ENCODE assay signal across 11 cellular contexts in genomic region chr11:65591939-65592814, GRCh38. TPM values are rescaled to one million over a fixed set of nuclear protein-coding genes. Genes with fewer than 3 reads are reported as not detected.
DNase-seq lines count a peak whose midpoint lies in the region; ATAC-seq, FAIRE-seq and TF ChIP-seq lines count a peak whose summit lies in the region.
"Had no signal": no experiment of that assay in that cellular context is flagged by ENCODE, and none has a peak within 500 bp of the region (broad histone marks: within the 10 kb centered on the region; RNA-seq: fewer than 3 reads in every experiment).

No MANE protein-coding gene starts in this region.

- peak overlapping the region; percentile 84 for H3K18ac ChIP-seq in neuronal stem cell (ENCODE audit: low read length)

- no peak overlapping the region for H3K4me2 ChIP-seq in A549
- peak overlapping the region; percentile 88 for H3K4me2 ChIP-seq in neuronal stem cell (ENCODE audit: insufficient read depth, low read length, poor library complexity, severe bottlenecking)

- peak overlapping the region; percentile 1 for H2BK5ac ChIP-seq in neuronal stem cell (ENCODE audit: low read length)

- POLR2A ChIA-PET in A549 (lab: Yijun Ruan, JAX), result interaction anchor here (0.6 to 1.4 kb wide), 3 partner anchors 21 to 84 kb away, joined by 4 to 5 read pairs (median 4); partner anchors contain the start of gene PCNX3

- no peak for TF ChIP-seq CTCF in A549 (IDR thresholded peaks at IDR 0.05)
- TF ChIP-seq CTCF in body of pancreas (IDR thresholded peaks at IDR 0.05), result peak in 3 of 7 experiments; percentile 28 to 70 (median 47)
- TF ChIP-seq CTCF in WERI-Rb-1 (IDR thresholded peaks at IDR 0.05; ENCODE audit: low read depth, low read length), result no peak

- H3K27me3 ChIP-seq in body of pancreas (no peaks in the 10 kb centered on the region), iPS DF 6.9 (ENCODE audit: control insufficient read depth, insufficient read depth, low read length) (peaks cover 6% of the 10 kb centered on the region; the same call in 1 of the 2 replicates), neuronal stem cell (ENCODE audit: control insufficient read depth in 3 of 3, insufficient read depth in 3 of 3, low read depth in 1 of 3, low read length in 3 of 3) (peaks cover 0 to 21% (median 6%) of the 10 kb centered on the region in 3 experiments), WERI-Rb-1 (ENCODE audit: insufficient read depth, low read depth, severe bottlenecking) (no peaks in the 10 kb centered on the region)

- no peak overlapping the region for H4K8ac ChIP-seq in neuronal stem cell (ENCODE audit: low read depth, low read length)

- H2BK12ac ChIP-seq in neuronal stem cell (ENCODE audit: low read length), result no peak overlapping the region

- CTCF ChIA-PET in A549 (lab: Yijun Ruan, JAX), result interaction anchor here (1.0 to 14.6 kb wide), 7 partner anchors 9 to 51 kb away, joined by 3 to 249 read pairs (median 48); partner anchors contain the start of genes EHBP1L1, FAM89B, MAP3K11 and PCNX3

- peak overlapping the region; percentile 79 for H3K9ac ChIP-seq in neuronal stem cell (ENCODE audit: low read depth, low read length, poor library complexity)

- intact Hi-C loops in body of pancreas (cut with DNase I), result no loop called here

- TF ChIP-seq EP300 in A549 (IDR thresholded peaks at IDR 0.05), result no peak

- H2BK15ac ChIP-seq in neuronal stem cell (ENCODE audit: low read length), result no peak overlapping the region

- ATAC-seq in A549 (no peak), body of pancreas (peak; percentile 71), GM18907 (IDR thresholded peaks at IDR 0.05; ENCODE audit: unreplicated experiment) (no peak)

- no peak overlapping the region for H2BK120ac ChIP-seq in neuronal stem cell (ENCODE audit: low read depth, low read length)

- peaks cover 2% of the 10 kb centered on the region for H3K79me1 ChIP-seq in neuronal stem cell (ENCODE audit: low read depth, low read length)

- H3K36me3 ChIP-seq in body of pancreas (replicated peaks in 1 of 2; ENCODE audit: insufficient read depth in 1 of 2, low read depth in 2 of 2) (no peaks in the 10 kb centered on the region), iPS DF 6.9 (ENCODE audit: control insufficient read depth, insufficient read depth, low read length) (no peaks in the 10 kb centered on the region), neuronal stem cell (replicated peaks in 1 of 2; ENCODE audit: control insufficient read depth in 2 of 2, insufficient read depth in 2 of 2, low read length in 2 of 2) (no peaks in the 10 kb centered on the region), WERI-Rb-1 (peaks cover 5% of the 10 kb centered on the region)

- H3K23ac ChIP-seq in neuronal stem cell (ENCODE audit: low read depth, low read length, poor library complexity), result peak overlapping the region; percentile 86

- H3K4me1 ChIP-seq in A549 (peaks cover 14% of the 10 kb centered on the region), body of pancreas (peaks cover 17% of the 10 kb centered on the region), iPS DF 6.9 (ENCODE audit: control insufficient read depth, insufficient read depth, low read length) (peaks cover 7% of the 10 kb centered on the region), neuronal stem cell (ENCODE audit: control insufficient read depth in 2 of 2, insufficient read depth in 1 of 2, low read depth in 1 of 2, low read length in 2 of 2) (peaks cover 23 to 34% of the 10 kb centered on the region in 2 donors)

- 95% methylated on average over 92 of the region's 103 CpGs for WGBS in A549 (ENCODE audit: missing lambda C conversion rate)
- WGBS in body of pancreas, 2 donors, result 27 to 39% methylated on average over 19 to 99 of the region's 103 CpGs
- no CpG with 5 or more reads among the region's 103 CpGs for WGBS in iPS DF 6.9 (ENCODE audit: insufficient coverage, insufficient read length)
- no CpG with 5 or more reads among the region's 103 CpGs for WGBS in neuronal stem cell (ENCODE audit: extremely low coverage in 2 of 2, insufficient read length in 2 of 2, insufficient replicate concordance in 1 of 2), 2 donors

- H3K4me3 ChIP-seq in A549 (no peak overlapping the region), body of pancreas (no peak overlapping the region), iPS DF 6.9 (ENCODE audit: low read length) (peak overlapping the region; percentile 41), neuronal stem cell (ENCODE audit: low read length in 2 of 2) (peak overlapping the region; percentile 22 to 78), WERI-Rb-1 (ENCODE audit: low read depth, low read length) (no peak overlapping the region)

- peak overlapping the region; percentile 48 for H2AFZ ChIP-seq in neuronal stem cell (ENCODE audit: low read length)

- no peak overlapping the region for H2AK5ac ChIP-seq in neuronal stem cell (ENCODE audit: low read depth, low read length)

- no peak for DNase-seq in A549 (ENCODE audit: low read depth in 1 of 2, low spot score in 1 of 2)
- peak; percentile 41 to 71 (median 48) for DNase-seq in body of pancreas
- no peak for DNase-seq in iPS DF 6.9 (ENCODE audit: low read depth, low spot score)
- no peak for DNase-seq in neuronal stem cell (ENCODE audit: low spot score)
- no peak for DNase-seq in foreskin melanocyte
- no peak for DNase-seq in SKM-1 (lab: John Stamatoyannopoulos, UW; ENCODE audit: unreplicated experiment)
- no peak for DNase-seq in WERI-Rb-1
- DNase-seq: activated naive CD4-positive, alpha-beta T cell treated with Interleukin-2 at 50 U/mL for 16 hours; MM.1S had no signal

- no peak for TF ChIP-seq RAD21 in A549 (conservative IDR thresholded peaks at IDR 0.05 in 1 of 2, IDR thresholded peaks at IDR 0.05 in 1 of 2)

- H3K9me3 ChIP-seq in A549 (no peaks in the 10 kb centered on the region), body of pancreas (no peaks in the 10 kb centered on the region), iPS DF 6.9 (ENCODE audit: control insufficient read depth, insufficient read depth, low read length) (no peaks in the 10 kb centered on the region), neuronal stem cell (replicated peaks in 1 of 2; ENCODE audit: control insufficient read depth in 2 of 2, insufficient read depth in 1 of 2, low read depth in 1 of 2, low read length in 2 of 2) (peaks cover 0 to 3% of the 10 kb centered on the region in 2 donors), WERI-Rb-1 (ENCODE audit: severe bottlenecking) (no peaks in the 10 kb centered on the region)

- no peak for FAIRE-seq in A549 (lab: Jason Lieb, UNC)

- H4K91ac ChIP-seq in neuronal stem cell (ENCODE audit: low read depth, low read length, poor library complexity), result no peak overlapping the region

- H3K4ac ChIP-seq in neuronal stem cell (ENCODE audit: low read length), result no peak overlapping the region

- peak overlapping the region; percentile 79 for H3K14ac ChIP-seq in neuronal stem cell (ENCODE audit: low read length)

- TF ChIP-seq POLR2A in A549 (IDR thresholded peaks at IDR 0.05; ENCODE audit: low read length) (no peak), body of pancreas (IDR thresholded peaks at IDR 0.05) (peak; percentile 12 to 34 (median 18))

- H3K27ac ChIP-seq in A549 (no peak overlapping the region), body of pancreas (peak overlapping the region in 3 of 4 donors; percentile 20 to 62 (median 58)), iPS DF 6.9 (ENCODE audit: low read length) (no peak overlapping the region), neuronal stem cell (replicated peaks; ENCODE audit: low read length) (no peak overlapping the region), WERI-Rb-1 (no peak overlapping the region)
- H3K27ac ChIP-seq: VCaP had no signal

RNA-seq across cellular contexts. Expression of gene KCNK7, which starts 3.4 kb away (rescaled TPM):
- polyA plus RNA-seq in A549 (2011; rRNA removed), result 0.11 and 0.13 TPM in 2 replicates
- polyA plus RNA-seq in A549 (2012; cell fraction: cytosol; rRNA removed), result 0.61 and 0.74 TPM in 2 replicates
- polyA plus RNA-seq in A549 (2012; cell fraction: nucleus; rRNA removed), result 2.0 and 2.8 TPM in 2 replicates
- polyA plus RNA-seq in A549 (2017; fragmentation: RNase III; extraction: RNeasy Plus Mini Kit Qiagen cat#74134 plus additional on column Dnase treatment), result 0.49 to 0.50 TPM (median 0.50 TPM) in 3 replicates
- polyA minus RNA-seq in A549 (2011; rRNA and poly(A)+ RNA removed), result 0.17 TPM in 1 of 2 replicates, not detected in the other
- total RNA-seq in body of pancreas, result 1 to 10 TPM in 1 of 2 donors, under 1 TPM in 1; 0.66 to 1.0 TPM
- polyA plus RNA-seq in neuronal stem cell (2013, experiment 1 of 2), result 0.06 TPM
- 0.08 TPM for polyA plus RNA-seq in neuronal stem cell (2013, experiment 2 of 2)

RNA-seq across cellular contexts. Expression of gene EHBP1L1, which starts 16.3 kb away (rescaled TPM):
- polyA plus RNA-seq in A549 (2011; rRNA removed) (11.6 and 13.8 TPM in 2 replicates), A549 (2017; fragmentation: RNase III; extraction: RNeasy Plus Mini Kit Qiagen cat#74134 plus additional on column Dnase treatment) (39.8 to 46.0 TPM (median 43.8 TPM) in 3 replicates)
- 44.5 and 66.2 TPM in 2 replicates for polyA plus RNA-seq in A549 (2012; cell fraction: cytosol; rRNA removed)
- 112 and 167 TPM in 2 replicates for polyA plus RNA-seq in A549 (2012; cell fraction: nucleus; rRNA removed)
- 12.3 and 18.7 TPM in 2 replicates for polyA minus RNA-seq in A549 (2011; rRNA and poly(A)+ RNA removed)
- 10 to 100 TPM; 35.0 to 76.1 TPM for total RNA-seq in body of pancreas
- polyA plus RNA-seq in neuronal stem cell (2013, experiment 1 of 2), result 7.3 TPM
- polyA plus RNA-seq in neuronal stem cell (2013, experiment 2 of 2), result 6.4 TPM

RNA-seq across cellular contexts. Expression of gene FAM89B, which starts 19.8 kb away (rescaled TPM):
- 13.5 and 16.9 TPM in 2 replicates for polyA plus RNA-seq in A549 (2011; rRNA removed)
- polyA plus RNA-seq in A549 (2012; cell fraction: cytosol; rRNA removed), result 35.2 and 57.6 TPM in 2 replicates
- 51.4 and 59.1 TPM in 2 replicates for polyA plus RNA-seq in A549 (2012; cell fraction: nucleus; rRNA removed)
- 18.6 to 23.9 TPM (median 23.1 TPM) in 3 replicates for polyA plus RNA-seq in A549 (2017; fragmentation: RNase III; extraction: RNeasy Plus Mini Kit Qiagen cat#74134 plus additional on column Dnase treatment)
- 8.3 and 16.3 TPM in 2 replicates for polyA minus RNA-seq in A549 (2011; rRNA and poly(A)+ RNA removed)
- 100 to 1,000 TPM in 1 of 2 donors, 10 to 100 TPM in 1; 44.8 to 116 TPM for total RNA-seq in body of pancreas
- 50.9 TPM for polyA plus RNA-seq in neuronal stem cell (2013, experiment 1 of 2)
- 50.0 TPM for polyA plus RNA-seq in neuronal stem cell (2013, experiment 2 of 2)

RNA-seq across cellular contexts. Expression of gene MAP3K11, which starts 21.8 kb away (rescaled TPM):
- polyA plus RNA-seq in A549 (2011; rRNA removed) (16.7 and 18.1 TPM in 2 replicates), A549 (2017; fragmentation: RNase III; extraction: RNeasy Plus Mini Kit Qiagen cat#74134 plus additional on column Dnase treatment) (30.9 to 34.9 TPM (median 34.5 TPM) in 3 replicates)
- polyA plus RNA-seq in A549 (2012; cell fraction: cytosol; rRNA removed), result 30.6 and 42.9 TPM in 2 replicates
- polyA plus RNA-seq in A549 (2012; cell fraction: nucleus; rRNA removed), result 47.1 and 61.0 TPM in 2 replicates
- 35.2 and 53.1 TPM in 2 replicates for polyA minus RNA-seq in A549 (2011; rRNA and poly(A)+ RNA removed)
- 10 to 100 TPM; 31.6 to 94.9 TPM for total RNA-seq in body of pancreas
- 34.0 TPM for polyA plus RNA-seq in neuronal stem cell (2013, experiment 1 of 2)
- 32.6 TPM for polyA plus RNA-seq in neuronal stem cell (2013, experiment 2 of 2)

RNA-seq across cellular contexts. Expression of gene ZNRD2, which starts 21.9 kb away (rescaled TPM):
- 28.2 and 32.3 TPM in 2 replicates for polyA plus RNA-seq in A549 (2011; rRNA removed)
- 114 and 117 TPM in 2 replicates for polyA plus RNA-seq in A549 (2012; cell fraction: cytosol; rRNA removed)
- 107 and 125 TPM in 2 replicates for polyA plus RNA-seq in A549 (2012; cell fraction: nucleus; rRNA removed)
- 66.1 to 68.2 TPM (median 68.1 TPM) in 3 replicates for polyA plus RNA-seq in A549 (2017; fragmentation: RNase III; extraction: RNeasy Plus Mini Kit Qiagen cat#74134 plus additional on column Dnase treatment)
- polyA minus RNA-seq in A549 (2011; rRNA and poly(A)+ RNA removed), result 8.1 and 14.2 TPM in 2 replicates
- total RNA-seq in body of pancreas, result 10 to 100 TPM; 39.2 to 66.9 TPM
- polyA plus RNA-seq in neuronal stem cell (2013, experiment 1 of 2), result 53.3 TPM
- 50.3 TPM for polyA plus RNA-seq in neuronal stem cell (2013, experiment 2 of 2)

Comparison
In these comparisons a context has a peak if more than half of its experiments do, and no peak if none do; other contexts are left out.
1. DNase-seq: peak in body of pancreas (4 of 4); none in A549 (0 of 2), iPS DF 6.9 (single experiment), neuronal stem cell (single experiment), foreskin melanocyte (single experiment), SKM-1 (single experiment) and WERI-Rb-1 (single experiment).
2. H3K27ac ChIP-seq: peak in body of pancreas (3 of 4); none in A549 (0 of 2), iPS DF 6.9 (single experiment), neuronal stem cell (single experiment) and WERI-Rb-1 (single experiment).
3. H3K4me3 ChIP-seq: peak in iPS DF 6.9 (single experiment) and neuronal stem cell (2 of 2); none in A549 (single experiment), body of pancreas (0 of 2) and WERI-Rb-1 (single experiment).